In the genomic region with DNA sequence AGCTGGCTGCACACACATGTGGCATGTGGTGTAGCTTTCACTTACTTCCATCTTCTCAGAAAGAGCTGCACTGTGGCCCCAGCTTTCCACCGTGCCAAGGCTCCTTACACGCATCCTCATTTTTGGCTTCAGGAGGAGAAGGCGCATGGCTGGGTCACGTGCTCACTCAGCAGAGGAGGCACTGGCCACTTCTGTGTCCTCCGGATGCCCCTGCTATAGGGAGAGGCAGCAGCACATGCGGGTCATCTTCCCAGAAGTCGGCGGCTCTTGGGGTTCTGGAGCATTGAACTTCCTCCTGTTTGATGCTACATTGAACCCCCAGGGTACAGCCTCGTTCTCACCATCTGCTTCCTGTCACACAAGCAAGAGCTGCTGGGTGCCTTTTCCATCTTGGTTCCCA, we compare ENCODE assay signal across 24 cellular contexts.
"Had no signal": no experiment of that assay in that cellular context is flagged by ENCODE, and none has a peak within 500 bp of the region (broad histone marks: within the 10 kb centered on the region; RNA-seq: fewer than 3 reads in every experiment).

No MANE protein-coding gene starts in this region.

- DNase-seq: erythroblast; foreskin melanocyte; heart left ventricle; hippocampal formation; kidney glomerular epithelial cell; mesendoderm; naive B cell; nucleus accumbens; ovary; sigmoid colon; stimulated activated CD4-positive, alpha-beta T cell treated with anti-CD3 and anti-CD28 coated beads, Interleukin-12 subunit alpha, Interleukin-12 subunit beta, amount 100 ng/mL, for 4 hours; stimulated activated CD4-positive, alpha-beta T cell treated with anti-CD3 and anti-CD28 coated beads, Interleukin-2, amount 100 ng/mL, for 48 hours; stimulated activated CD8-positive, alpha-beta memory T cell treated with anti-CD3 and anti-CD28 coated beads, Interleukin-4, amount 100 ng/mL, for 48 hours; tibial artery had no signal

- H3K4me3 Mint-ChIP-seq: dendritic cell treated with granulocyte-macrophage colony-stimulating factor and Interleukin-4, amounts not matched to agents 40 ng/mL and 50 ng/mL, for 4 days; naive B cell; stimulated activated effector memory CD8-positive, alpha-beta T cell treated with anti-CD3 and anti-CD28 coated beads, Interleukin-12 subunit alpha, Interleukin-12 subunit beta, amount 100 ng/mL, for 72 hours; stimulated activated naive CD8-positive, alpha-beta T cell treated with anti-CD3 and anti-CD28 coated beads, Interleukin-15, Interleukin-2, amounts not matched to agents 100 ng/mL and 50 ng/mL, for 24 hours had no signal

- H3K4me3 ChIP-seq: heart left ventricle, ovary, right atrium auricular region, sigmoid colon, skin epidermis, tibial artery, upper lobe of right lung, vagina had no signal

- H3K4me1 ChIP-seq: heart left ventricle, right atrium auricular region, sigmoid colon, tibial artery, upper lobe of right lung, vagina had no signal

- H3K9me3 ChIP-seq: heart left ventricle, ovary, right atrium auricular region, sigmoid colon, upper lobe of right lung, vagina had no signal

- H3K9me3 Mint-ChIP-seq: dendritic cell treated with granulocyte-macrophage colony-stimulating factor and Interleukin-4, amounts not matched to agents 40 ng/mL and 50 ng/mL, for 4 days had no signal

- H3K4me1 Mint-ChIP-seq: stimulated activated effector memory CD8-positive, alpha-beta T cell treated with anti-CD3 and anti-CD28 coated beads, Interleukin-12 subunit alpha, Interleukin-12 subunit beta, amount 100 ng/mL, for 72 hours had no signal

- H3K27me3 ChIP-seq: ovary, right atrium auricular region, vagina had no signal

- H3K27ac ChIP-seq: heart left ventricle, ovary, right atrium auricular region, sigmoid colon, skin epidermis, tibial artery, upper lobe of right lung, vagina had no signal

- H3K36me3 Mint-ChIP-seq: stimulated activated effector memory CD8-positive, alpha-beta T cell treated with anti-CD3 and anti-CD28 coated beads, Interleukin-12 subunit alpha, Interleukin-12 subunit beta, amount 100 ng/mL, for 72 hours had no signal

- FAIRE-seq: colon, endothelial cell of umbilical vein, islet of Langerhans had no signal

- H3K36me3 ChIP-seq: heart left ventricle, ovary, right atrium auricular region, sigmoid colon, tibial artery, upper lobe of right lung, vagina had no signal

- ATAC-seq: heart left ventricle; stimulated activated effector memory CD8-positive, alpha-beta T cell treated with anti-CD3 and anti-CD28 coated beads, Interleukin-12 subunit alpha, Interleukin-12 subunit beta, amount 100 ng/mL, for 72 hours; upper lobe of right lung had no signal

- H3K27ac Mint-ChIP-seq: dendritic cell treated with granulocyte-macrophage colony-stimulating factor and Interleukin-4, amounts not matched to agents 40 ng/mL and 50 ng/mL, for 4 days; naive B cell; stimulated activated effector memory CD8-positive, alpha-beta T cell treated with anti-CD3 and anti-CD28 coated beads, Interleukin-12 subunit alpha, Interleukin-12 subunit beta, amount 100 ng/mL, for 72 hours; stimulated activated naive CD8-positive, alpha-beta T cell treated with anti-CD3 and anti-CD28 coated beads, Interleukin-15, Interleukin-2, amounts not matched to agents 100 ng/mL and 50 ng/mL, for 24 hours had no signal
